Comparison of ENCODE assay signal across 8 cellular contexts in genomic region chr14:76812422-76813383, GRCh38. TPM values are rescaled to one million over a fixed set of nuclear protein-coding genes. Genes with fewer than 3 reads are reported as not detected.
DNase-seq lines count a peak whose midpoint lies in the region; ATAC-seq, FAIRE-seq and TF ChIP-seq lines count a peak whose summit lies in the region.

Gene ANGEL1, minus strand, starts transcription at chr14:76812882. Its CDS starts 55 bp downstream, at chr14:76812827.

- H2AK5ac ChIP-seq in IMR-90 (ENCODE audit: low read depth, low read length) = no peak within 1 kb of the TSS

- DNase-seq in D721Med (ENCODE audit: insufficient read length, low spot score) = peak; percentile 78
- peak; percentile 88 for DNase-seq in IMR-90
- peak; percentile 98 for DNase-seq in OCI-LY7 (ENCODE audit: low spot score)
- DNase-seq in activated T-cell treated with anti-CD3 and anti-CD28 coated beads for 1 hour (ENCODE audit: low read depth) = peak; percentile 96
- DNase-seq in endothelial cell of umbilical vein (ENCODE audit: low read depth, low spot score) = peak; percentile 90
- DNase-seq in mesothelial cell of epicardium (ENCODE audit: low spot score in 2 of 2, unreplicated experiment in 2 of 2) = peak; percentile 87 to 94
- DNase-seq in stimulated activated CD8-positive, alpha-beta memory T cell treated with anti-CD3 and anti-CD28 coated beads, Interleukin-15, amount 100 ng/mL, for 4 hours (ENCODE audit: low read depth in 2 of 2) = peak; percentile 95

- no TSS peak for BruUV-seq in IMR-90 (replicated peaks; lab: Mats Ljungman, UMichigan)
- BruUV-seq in OCI-LY7 (replicated peaks; lab: Mats Ljungman, UMichigan) = no TSS peak
- BruUV-seq in endothelial cell of umbilical vein (replicated peaks; lab: Mats Ljungman, UMichigan) = no TSS peak

- H3K9ac ChIP-seq in IMR-90 (ENCODE audit: low read depth, low read length) = peak within 1 kb of the TSS; percentile 30
- H3K9ac ChIP-seq in endothelial cell of umbilical vein (replicated peaks; ENCODE audit: extremely low read depth, insufficient read depth, low read length) = peak within 1 kb of the TSS; percentile 73

- H3K9me3 ChIP-seq in IMR-90 (ENCODE audit: control insufficient read depth, insufficient read depth, low read length) (no peaks in the 10 kb centered on the region), OCI-LY7 (ENCODE audit: low read length) (no peaks in the 10 kb centered on the region), endothelial cell of umbilical vein (replicated peaks; ENCODE audit: control insufficient read depth, insufficient read depth, low read length) (no peaks in the 10 kb centered on the region)

- H3K4me3 ChIP-seq in IMR-90 (ENCODE audit: insufficient read depth, low read depth, low read length) (peak within 1 kb of the TSS; percentile 56), OCI-LY7 (ENCODE audit: low read depth, low read length, poor library complexity, severe bottlenecking) (peak within 1 kb of the TSS; percentile 83), endothelial cell of umbilical vein (replicated peaks in 1 of 3; ENCODE audit: insufficient read depth in 1 of 3, low read depth in 1 of 3, low read length in 3 of 3) (peak within 1 kb of the TSS; percentile 72 to 85 (median 75))

- TF ChIP-seq CTCF in D721Med (IDR thresholded peaks at IDR 0.05; ENCODE audit: insufficient read depth, missing control alignments) = no peak
- TF ChIP-seq CTCF in IMR-90 (conservative IDR thresholded peaks at IDR 0.05; ENCODE audit: low read depth, low read length) = no peak
- no peak for TF ChIP-seq CTCF in OCI-LY7 (conservative IDR thresholded peaks at IDR 0.05; ENCODE audit: low read length)
- no peak for TF ChIP-seq CTCF in endothelial cell of umbilical vein (IDR thresholded peaks at IDR 0.05; ENCODE audit: extremely low read depth in 1 of 2, insufficient read depth in 1 of 2, low read depth in 1 of 2, low read length in 2 of 2)
- no peak for TF ChIP-seq CTCF in mesothelial cell of epicardium (IDR thresholded peaks at IDR 0.05; ENCODE audit: unreplicated experiment)

- no peaks in the 10 kb centered on the region for H4K20me1 ChIP-seq in IMR-90 (ENCODE audit: insufficient read depth, low read length)
- no peaks in the 10 kb centered on the region for H4K20me1 ChIP-seq in OCI-LY7 (ENCODE audit: insufficient read depth, low read length)
- no peaks in the 10 kb centered on the region for H4K20me1 ChIP-seq in endothelial cell of umbilical vein (replicated peaks; ENCODE audit: control insufficient read depth, extremely low read depth, insufficient read depth, low read length)

- in situ Hi-C loops in IMR-90 (cut with MboI; ENCODE audit: low sequenced_read_pairs) = no loop called here

- intact Hi-C loops in IMR-90 (cut with micrococcal nuclease) (no loop called here), OCI-LY7 (cut with micrococcal nuclease; ENCODE audit: unreplicated experiment) (no loop called here), endothelial cell of umbilical vein (cut with micrococcal nuclease) (loop anchor here (1.0 to 5.0 kb wide), 2 partner anchors 32 to 50 kb away; no protein-coding TSS in a partner anchor)

- H3K27ac Mint-ChIP-seq in mesothelial cell of epicardium = peak within 1 kb of the TSS; percentile 94

- H3K79me2 ChIP-seq in OCI-LY7 (ENCODE audit: insufficient read depth, low read depth, low read length) = peaks cover 11% of the 10 kb centered on the region; the same call in 1 of the 2 replicates
- no peaks in the 10 kb centered on the region for H3K79me2 ChIP-seq in endothelial cell of umbilical vein (ENCODE audit: control insufficient read depth, insufficient read depth, low read length)

- CTCF ChIA-PET in IMR-90 (lab: Yijun Ruan, JAX) = interaction anchor here (0.6 kb wide), 1 partner anchor 1694 kb away, joined by 3 read pairs; no protein-coding TSS in a partner anchor
- CTCF ChIA-PET in OCI-LY7 (lab: Charles Lee; ENCODE audit: unreplicated experiment) = interaction anchor here (1.6 kb wide), 1 partner anchor 28 kb away, joined by 6 read pairs; no protein-coding TSS in a partner anchor
- CTCF ChIA-PET in endothelial cell of umbilical vein (lab: Charles Lee) = interaction anchor here (1.3 to 4.3 kb wide), 6 partner anchors 10 to 102 kb away, joined by 3 to 73 read pairs (median 18); no protein-coding TSS in a partner anchor

- H2AFZ ChIP-seq in IMR-90 (replicated peaks; ENCODE audit: low read length, poor library complexity) (peak within 1 kb of the TSS; percentile 96), OCI-LY7 (ENCODE audit: low read length) (peak within 1 kb of the TSS; percentile 96), endothelial cell of umbilical vein (ENCODE audit: low read depth, low read length) (peak within 1 kb of the TSS; percentile 92)

- H3K4me3 Mint-ChIP-seq in mesothelial cell of epicardium = peak within 1 kb of the TSS; percentile 90

- H3K9me1 ChIP-seq in IMR-90 (ENCODE audit: insufficient read depth, low read length) = peaks cover 3% of the 10 kb centered on the region; the same call in 1 of the 2 replicates
- H3K9me1 ChIP-seq in endothelial cell of umbilical vein (replicated peaks; ENCODE audit: control insufficient read depth, extremely low read depth, insufficient read depth, low read length) = no peaks in the 10 kb centered on the region

- H3K9me2 ChIP-seq in OCI-LY7 (ENCODE audit: insufficient read depth, low read length) = no peaks in the 10 kb centered on the region

- TF ChIP-seq RAD21 in IMR-90 (IDR thresholded peaks at IDR 0.05; ENCODE audit: low read length) = no peak

- peak within 1 kb of the TSS; percentile 89 for H2AK9ac ChIP-seq in IMR-90 (replicated peaks; ENCODE audit: low read depth, low read length, poor library complexity)

- H2BK20ac ChIP-seq in IMR-90 (ENCODE audit: low read depth, low read length) = peak within 1 kb of the TSS; percentile 33; the same call in 1 of the 2 replicates

- H3K14ac ChIP-seq in IMR-90 (replicated peaks; ENCODE audit: low read depth, low read length) = peak within 1 kb of the TSS; percentile 62

- no peaks in the 10 kb centered on the region for H3K27me3 Mint-ChIP-seq in mesothelial cell of epicardium (ENCODE audit: low read depth)

- peak within 1 kb of the TSS; percentile 61; the same call in 1 of the 2 replicates for H3K56ac ChIP-seq in IMR-90 (ENCODE audit: extremely low read depth, insufficient read depth, low read length)

- H4K91ac ChIP-seq in IMR-90 (ENCODE audit: insufficient read depth, low read depth, low read length) = peak within 1 kb of the TSS; percentile 65

- 0 out of 4 replicates have a peak, but pooled peaks cover 0 to 8% of the 10 kb centered on the region in 2 experiments for H3K79me1 ChIP-seq in IMR-90 (ENCODE audit: low read depth in 1 of 2, low read length in 2 of 2)

- H2BK120ac ChIP-seq in IMR-90 (ENCODE audit: low read depth, low read length) = no peak within 1 kb of the TSS; the same call in 1 of the 2 replicates

- H3K4me1 Mint-ChIP-seq in mesothelial cell of epicardium = peaks cover 28% of the 10 kb centered on the region

- peaks cover 1% of the 10 kb centered on the region for H3K36me3 ChIP-seq in IMR-90 (ENCODE audit: control insufficient read depth, insufficient read depth, low read length)
- peaks cover 17% of the 10 kb centered on the region for H3K36me3 ChIP-seq in OCI-LY7 (ENCODE audit: insufficient read depth, low read length)
- H3K36me3 ChIP-seq in endothelial cell of umbilical vein (ENCODE audit: control insufficient read depth in 2 of 2, extremely low read depth in 1 of 2, insufficient read depth in 2 of 2, low read length in 2 of 2) = peaks cover 0 to 9% of the 10 kb centered on the region in 2 experiments

- H3K36me3 Mint-ChIP-seq in mesothelial cell of epicardium = peaks cover 4% of the 10 kb centered on the region

- dilution Hi-C loops in IMR-90 (cut with HindIII; ENCODE audit: low sequenced_read_pairs, unreplicated experiment) = no loop called here
- dilution Hi-C loops in endothelial cell of umbilical vein (cut with MboI; ENCODE audit: extremely low pct_ligation_motif_present, low sequenced_read_pairs) = no loop called here

- peaks cover 11% of the 10 kb centered on the region for H3K27me3 ChIP-seq in IMR-90 (ENCODE audit: control insufficient read depth, insufficient read depth, low read length)
- peaks cover 8 to 9% of the 10 kb centered on the region in 2 experiments for H3K27me3 ChIP-seq in endothelial cell of umbilical vein (ENCODE audit: control insufficient read depth in 2 of 2, insufficient read depth in 2 of 2, low read length in 2 of 2)

- TF ChIP-seq POLR2A in IMR-90 (IDR thresholded peaks at IDR 0.05; ENCODE audit: low read depth, low read length) = no peak; the same call in 1 of the 2 replicates
- peak; percentile 87 for TF ChIP-seq POLR2A in endothelial cell of umbilical vein (IDR thresholded peaks at IDR 0.05; ENCODE audit: low read depth, low read length)

- H3K23ac ChIP-seq in IMR-90 (ENCODE audit: low read depth, low read length) = 0 out of 2 replicates have a peak within 1 kb of the TSS, but pooled peaks have one; percentile 39

- peak within 1 kb of the TSS; percentile 85 for H4K5ac ChIP-seq in IMR-90 (ENCODE audit: low read depth, low read length)

- H3K4ac ChIP-seq in IMR-90 (ENCODE audit: low read depth, low read length) = peak within 1 kb of the TSS; percentile 59

- H2BK5ac ChIP-seq in IMR-90 (ENCODE audit: low read depth, low read length, poor library complexity, severe bottlenecking) = no peak within 1 kb of the TSS

- H3K27ac ChIP-seq in IMR-90 (ENCODE audit: insufficient read depth, low read length) (peak within 1 kb of the TSS; percentile 1; the same call in 1 of the 2 replicates), OCI-LY7 (ENCODE audit: low read depth, low read length, poor library complexity, severe bottlenecking) (peak within 1 kb of the TSS; percentile 42), endothelial cell of umbilical vein (ENCODE audit: insufficient read depth, low read depth, low read length) (peak within 1 kb of the TSS; percentile 34)

- FAIRE-seq in D721Med (lab: Jason Lieb, UNC) (no peak), endothelial cell of umbilical vein (lab: Jason Lieb, UNC) (peak; percentile 93)

- H4K8ac ChIP-seq in IMR-90 (ENCODE audit: low read depth in 2 of 2, low read length in 2 of 2) = peak within 1 kb of the TSS; percentile 91 to 95

- H3K4me2 ChIP-seq in IMR-90 (ENCODE audit: low read depth, low read length) (peak within 1 kb of the TSS; percentile 99), OCI-LY7 (ENCODE audit: low read length) (peak within 1 kb of the TSS; percentile 94), endothelial cell of umbilical vein (ENCODE audit: insufficient read depth, low read length) (peak within 1 kb of the TSS; percentile 98)

- no peak within 1 kb of the TSS for H3K18ac ChIP-seq in IMR-90 (ENCODE audit: low read depth, low read length)

- 11% methylated on average over 32 of the region's 69 CpGs; no CpG with 5 or more reads in 1 of the 2 experiments for WGBS in IMR-90 (ENCODE audit: extremely low coverage in 2 of 2, insufficient read length in 1 of 2), 2 experiments

- ATAC-seq in GM21529 (IDR thresholded peaks at IDR 0.05; ENCODE audit: unreplicated experiment) (peak; percentile 84), IMR-90 (ENCODE audit: low read depth) (peak; percentile 92)

- no peaks in the 10 kb centered on the region for H3K9me3 Mint-ChIP-seq in mesothelial cell of epicardium

- POLR2A ChIA-PET in IMR-90 (lab: Charles Lee; ENCODE audit: unreplicated experiment) = no interaction called here
- POLR2A ChIA-PET in OCI-LY7 (lab: Charles Lee) = interaction anchor here (0.7 to 1.8 kb wide), 6 partner anchors 8 to 286 kb away, joined by 3 to 4 read pairs (median 3); partner anchors contain the start of gene CIPC
- POLR2A ChIA-PET in endothelial cell of umbilical vein (lab: Charles Lee) = interaction anchor here (1.0 kb wide), 1 partner anchor 264 kb away, joined by 4 read pairs; no protein-coding TSS in a partner anchor

- H2BK15ac ChIP-seq in IMR-90 (ENCODE audit: low read depth, low read length) = no peak within 1 kb of the TSS

- H3K4me1 ChIP-seq in IMR-90 (ENCODE audit: control insufficient read depth, insufficient read depth, low read length) (no peaks in the 10 kb centered on the region), OCI-LY7 (ENCODE audit: insufficient read depth, low read length, poor library complexity, severe bottlenecking) (peaks cover 22% of the 10 kb centered on the region), endothelial cell of umbilical vein (ENCODE audit: control insufficient read depth, extremely low read depth, insufficient read depth, low read length) (peaks cover 14% of the 10 kb centered on the region)

RNA-seq across cellular contexts. Expression of gene ANGEL1, which starts in this region (rescaled TPM):
- total RNA-seq in IMR-90 (2012; rRNA removed) = 3.6 and 4.1 TPM in 2 replicates
- polyA plus RNA-seq in IMR-90 (2012; rRNA removed) = 8.4 and 10.0 TPM in 2 replicates
- polyA plus RNA-seq in IMR-90 (2012; cell fraction: cytosol; rRNA removed) = 5.4 and 7.7 TPM in 2 replicates
- polyA plus RNA-seq in IMR-90 (2012; cell fraction: nucleus; rRNA removed; ENCODE audit: low replicate concordance) = 23.8 and 32.6 TPM in 2 replicates
- 16.1 and 17.6 TPM in 2 replicates for total RNA-seq in OCI-LY7 (2014; rRNA removed; shearing (Covaris generic))
- total RNA-seq in OCI-LY7 (2022) = 33.7 and 36.4 TPM in 2 replicates
- total RNA-seq in endothelial cell of umbilical vein = 14.8 and 18.4 TPM in 2 replicates
- polyA plus RNA-seq in endothelial cell of umbilical vein = 22.0 and 24.0 TPM in 2 replicates
- polyA plus RNA-seq in endothelial cell of umbilical vein (2011; cell fraction: cytosol; rRNA removed) = 10.5 and 11.2 TPM in 2 replicates
- polyA plus RNA-seq in endothelial cell of umbilical vein (2011; cell fraction: nucleus; rRNA removed) = 54.8 and 55.7 TPM in 2 replicates
- 9.1 and 12.3 TPM in 2 replicates for polyA plus RNA-seq in endothelial cell of umbilical vein (2012)
- polyA minus RNA-seq in endothelial cell of umbilical vein = 25.0 and 34.7 TPM in 2 replicates
- polyA minus RNA-seq in endothelial cell of umbilical vein (2011; cell fraction: cytosol; rRNA and poly(A)+ RNA removed) = 9.9 TPM
- 17.8 and 23.3 TPM in 2 replicates for polyA minus RNA-seq in endothelial cell of umbilical vein (2011; cell fraction: nucleus; rRNA and poly(A)+ RNA removed)
- 36.3 to 39.9 TPM (median 39.4 TPM) in 3 replicates for total RNA-seq in mesothelial cell of epicardium

Comparison
In these comparisons a context has a peak if more than half of its experiments do, and no peak if none do; other contexts are left out.
1. Peak in every context shown above with its lines: DNase-seq, ATAC-seq, H3K4me3 ChIP-seq and H3K27ac ChIP-seq.